Comparison of ENCODE assay signal across 8 cellular contexts in the genomic region with DNA sequence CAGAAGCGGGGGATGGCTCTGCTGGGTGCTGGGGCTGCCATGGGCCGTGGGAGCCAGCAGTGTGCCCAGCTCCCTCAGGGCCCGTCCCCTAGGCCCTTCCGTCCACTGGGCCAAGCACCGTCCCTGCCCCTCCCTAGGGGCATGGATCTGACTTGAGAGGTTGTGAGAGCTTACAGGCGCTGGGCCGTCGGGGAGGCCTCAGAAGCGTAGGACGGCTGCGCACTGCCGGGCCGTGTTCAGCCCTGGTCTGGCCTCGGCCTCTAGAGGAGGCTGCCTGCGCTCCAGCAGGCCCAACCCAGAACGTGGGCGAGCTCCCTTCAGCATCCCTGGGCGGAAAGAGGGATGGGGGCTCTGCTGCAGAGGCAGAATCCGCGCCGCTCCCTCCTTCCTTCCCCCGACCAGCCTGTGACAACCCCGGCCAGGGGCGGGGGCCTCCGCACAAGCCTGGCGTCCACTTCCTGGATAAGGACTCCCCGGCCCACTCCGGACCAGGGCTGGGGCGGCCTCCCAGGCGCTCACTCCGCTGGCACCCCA. TPM values are rescaled to one million over a fixed set of nuclear protein-coding genes. Genes with fewer than 3 reads are reported as not detected.
A peak's percentile ranks its signal among the peaks of the same experiment; 100 is the strongest.
DNase-seq lines count a peak whose midpoint lies in the region; ATAC-seq, FAIRE-seq and TF ChIP-seq lines count a peak whose summit lies in the region.

No MANE protein-coding gene starts in this region.

- CTCF ChIA-PET in A549 (lab: Yijun Ruan, JAX), result interaction anchor here (0.6 to 30.3 kb wide), 8 partner anchors 8 to 285 kb away, joined by 3 to 718 read pairs (median 5); a partner anchor contains a TSS

- 55% methylated on average over 15 of the region's 31 CpGs for WGBS in A549 (ENCODE audit: missing lambda C conversion rate)

- H3K27me3 ChIP-seq in Peyer's patch (no peaks in the 10 kb centered on the region), brain microvascular endothelial cell (replicated peaks) (no peaks in the 10 kb centered on the region)

- no peaks in the 10 kb centered on the region for H3K9me3 ChIP-seq in A549
- H3K9me3 ChIP-seq in Peyer's patch, result no peaks in the 10 kb centered on the region

- H3K27ac ChIP-seq in A549 (peak overlapping the region; percentile 97 to 98), Peyer's patch (peak overlapping the region; percentile 83 to 92 (median 89)), brain microvascular endothelial cell (peak overlapping the region; percentile 84)

- TF ChIP-seq EP300 in A549 (IDR thresholded peaks at IDR 0.05), result no peak

- DNase-seq in A549 (ENCODE audit: low read depth in 1 of 2, low spot score in 1 of 2) (peak; percentile 59 to 73), Peyer's patch (peak; percentile 49 to 73 (median 69)), brain microvascular endothelial cell (peak; percentile 68), iPS-NIHi11 (ENCODE audit: low spot score) (peak; percentile 70), amniotic stem cell (lab: John Stamatoyannopoulos, UW) (no peak)
- DNase-seq in stimulated activated CD4-positive, alpha-beta T cell treated with anti-CD3 and anti-CD28 coated beads, Interleukin-15, amount 100 ng/mL, for 24 hours, result peak; percentile 63

- peak overlapping the region; percentile 94 for H3K4me3 ChIP-seq in A549
- peak overlapping the region; percentile 77 for H3K4me3 ChIP-seq in GM12875 (ENCODE audit: low read depth, low read length)
- H3K4me3 ChIP-seq in Peyer's patch, result peak overlapping the region; percentile 62 to 98 (median 96)
- peak overlapping the region; percentile 53 for H3K4me3 ChIP-seq in brain microvascular endothelial cell (ENCODE audit: low read depth, low read length)

- TF ChIP-seq RAD21 in A549 (conservative IDR thresholded peaks at IDR 0.05 in 1 of 2, IDR thresholded peaks at IDR 0.05 in 1 of 2), result no peak

- H3K36me3 ChIP-seq in Peyer's patch (peaks cover 0 to 13% (median 0%) of the 10 kb centered on the region in 3 donors), brain microvascular endothelial cell (replicated peaks) (peaks cover 15% of the 10 kb centered on the region)

- peak overlapping the region; percentile 100 for H3K4me2 ChIP-seq in A549

- TF ChIP-seq CTCF in A549 (IDR thresholded peaks at IDR 0.05) (no peak), GM12875 (IDR thresholded peaks at IDR 0.05; ENCODE audit: borderline replicate concordance, insufficient read depth, low read depth, low read length) (no peak), Peyer's patch (IDR thresholded peaks at IDR 0.05) (no peak), brain microvascular endothelial cell (IDR thresholded peaks at IDR 0.05; ENCODE audit: low read depth, low read length, missing control alignments) (no peak)

- peaks cover 34% of the 10 kb centered on the region for H3K4me1 ChIP-seq in A549
- peaks cover 0 to 55% (median 23%) of the 10 kb centered on the region in 4 donors for H3K4me1 ChIP-seq in Peyer's patch

- TF ChIP-seq POLR2A in A549 (IDR thresholded peaks at IDR 0.05; ENCODE audit: low read length), result peak; percentile 33; the same call in 1 of the 2 replicates
- TF ChIP-seq POLR2A in Peyer's patch (IDR thresholded peaks at IDR 0.05), result no peak

- POLR2A ChIA-PET in A549 (lab: Yijun Ruan, JAX), result interaction anchor here (0.6 to 1.6 kb wide), 3 partner anchors 12 to 24 kb away, joined by 3 to 8 read pairs (median 6); a partner anchor contains a TSS

- no peak for FAIRE-seq in A549 (lab: Jason Lieb, UNC)

- ATAC-seq in A549, result peak; percentile 35 to 59
- peak; percentile 23 for ATAC-seq in HG02840 (IDR thresholded peaks at IDR 0.05; ENCODE audit: low FRiP score, unreplicated experiment)

- in situ Hi-C loops in brain microvascular endothelial cell (cut with HindIII; ENCODE audit: low pct_ligation_motif_present, low sequenced_read_pairs), result no loop called here

TF ChIP-seq in A549, 52 proteins besides CTCF, POLR2A, EP300 and RAD21:
- TF ChIP-seq HDAC2 (IDR thresholded peaks at IDR 0.05) (no peak), JUN (IDR thresholded peaks at IDR 0.05) (no peak), FOSL2 (IDR thresholded peaks at IDR 0.05) (no peak), FOSL2 (CRISPR knock-in tag; IDR thresholded peaks at IDR 0.05) (no peak), BHLHE40 (IDR thresholded peaks at IDR 0.05; ENCODE audit: low read depth, low read length) (no peak), CHD4 (IDR thresholded peaks at IDR 0.05; ENCODE audit: borderline replicate concordance) (no peak), CBX8 (IDR thresholded peaks at IDR 0.05) (no peak), EHMT2 (IDR thresholded peaks at IDR 0.05; ENCODE audit: low read depth) (no peak), ESRRA (IDR thresholded peaks at IDR 0.05; ENCODE audit: borderline replicate concordance, low read length) (no peak), RNF2 (IDR thresholded peaks at IDR 0.05; ENCODE audit: borderline replicate concordance, low read depth) (no peak), TFCP2L1 (CRISPR knock-in tag; IDR thresholded peaks at IDR 0.05) (no peak), FOXS1 (CRISPR knock-in tag; IDR thresholded peaks at IDR 0.05) (no peak)
- TF ChIP-seq, protein P1, sequence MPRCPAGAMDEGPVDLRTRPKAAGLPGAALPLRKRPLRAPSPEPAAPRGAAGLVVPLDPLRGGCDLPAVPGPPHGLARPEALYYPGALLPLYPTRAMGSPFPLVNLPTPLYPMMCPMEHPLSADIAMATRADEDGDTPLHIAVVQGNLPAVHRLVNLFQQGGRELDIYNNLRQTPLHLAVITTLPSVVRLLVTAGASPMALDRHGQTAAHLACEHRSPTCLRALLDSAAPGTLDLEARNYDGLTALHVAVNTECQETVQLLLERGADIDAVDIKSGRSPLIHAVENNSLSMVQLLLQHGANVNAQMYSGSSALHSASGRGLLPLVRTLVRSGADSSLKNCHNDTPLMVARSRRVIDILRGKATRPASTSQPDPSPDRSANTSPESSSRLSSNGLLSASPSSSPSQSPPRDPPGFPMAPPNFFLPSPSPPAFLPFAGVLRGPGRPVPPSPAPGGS (IDR thresholded peaks at IDR 0.05), result no peak
- TF ChIP-seq, protein P2, sequence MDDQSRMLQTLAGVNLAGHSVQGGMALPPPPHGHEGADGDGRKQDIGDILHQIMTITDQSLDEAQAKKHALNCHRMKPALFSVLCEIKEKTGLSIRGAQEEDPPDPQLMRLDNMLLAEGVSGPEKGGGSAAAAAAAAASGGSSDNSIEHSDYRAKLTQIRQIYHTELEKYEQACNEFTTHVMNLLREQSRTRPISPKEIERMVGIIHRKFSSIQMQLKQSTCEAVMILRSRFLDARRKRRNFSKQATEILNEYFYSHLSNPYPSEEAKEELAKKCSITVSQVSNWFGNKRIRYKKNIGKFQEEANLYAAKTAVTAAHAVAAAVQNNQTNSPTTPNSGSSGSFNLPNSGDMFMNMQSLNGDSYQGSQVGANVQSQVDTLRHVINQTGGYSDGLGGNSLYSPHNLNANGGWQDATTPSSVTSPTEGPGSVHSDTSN (IDR thresholded peaks at IDR 0.05), result no peak
TF ChIP-seq in A549: peak in this region for 0.

RNA-seq across cellular contexts. Expression of a gene that starts 0.7 kb away (rescaled TPM):
- polyA plus RNA-seq in A549 (2011; rRNA removed) (25.5 and 28.2 TPM in 2 replicates), A549 (2017; fragmentation: RNase III; extraction: RNeasy Plus Mini Kit Qiagen cat#74134 plus additional on column Dnase treatment) (42.3 to 54.3 TPM (median 47.6 TPM) in 3 replicates)
- polyA plus RNA-seq in A549 (2012; cell fraction: cytosol; rRNA removed), result 94.6 and 128 TPM in 2 replicates
- 84.2 and 86.7 TPM in 2 replicates for polyA plus RNA-seq in A549 (2012; cell fraction: nucleus; rRNA removed)
- polyA minus RNA-seq in A549 (2011; rRNA and poly(A)+ RNA removed), result 9.2 and 12.1 TPM in 2 replicates
- 10 to 100 TPM; 21.5 to 63.4 (median 44.7) TPM for total RNA-seq in Peyer's patch

RNA-seq across cellular contexts. Expression of a gene that starts 4.9 kb away (rescaled TPM):
- 13.5 and 17.9 TPM in 2 replicates for polyA plus RNA-seq in A549 (2011; rRNA removed)
- 23.5 and 28.8 TPM in 2 replicates for polyA plus RNA-seq in A549 (2012; cell fraction: cytosol; rRNA removed)
- 154 and 178 TPM in 2 replicates for polyA plus RNA-seq in A549 (2012; cell fraction: nucleus; rRNA removed)
- polyA plus RNA-seq in A549 (2017; fragmentation: RNase III; extraction: RNeasy Plus Mini Kit Qiagen cat#74134 plus additional on column Dnase treatment), result 17.5 to 20.5 TPM (median 19.2 TPM) in 3 replicates
- polyA minus RNA-seq in A549 (2011; rRNA and poly(A)+ RNA removed), result 8.0 and 10.6 TPM in 2 replicates
- 10 to 100 TPM; 19.4 to 58.6 (median 41.1) TPM for total RNA-seq in Peyer's patch

RNA-seq across cellular contexts. Expression of a gene that starts 23.7 kb away (rescaled TPM):
- polyA plus RNA-seq in A549 (2011; rRNA removed) (43.5 and 45.0 TPM in 2 replicates), A549 (2017; fragmentation: RNase III; extraction: RNeasy Plus Mini Kit Qiagen cat#74134 plus additional on column Dnase treatment) (82.1 to 83.0 TPM (median 82.2 TPM) in 3 replicates)
- polyA plus RNA-seq in A549 (2012; cell fraction: cytosol; rRNA removed), result 107 and 137 TPM in 2 replicates
- 39.6 and 44.6 TPM in 2 replicates for polyA plus RNA-seq in A549 (2012; cell fraction: nucleus; rRNA removed)
- 14.5 and 15.0 TPM in 2 replicates for polyA minus RNA-seq in A549 (2011; rRNA and poly(A)+ RNA removed)
- total RNA-seq in Peyer's patch, result 10 to 100 TPM in 3 of 4 donors, 1 to 10 TPM in 1; 8.7 to 17.6 (median 14.4) TPM

RNA-seq across cellular contexts. Expression of a gene that starts 23.9 kb away (rescaled TPM):
- polyA plus RNA-seq in A549 (2011; rRNA removed) (46.9 and 50.9 TPM in 2 replicates), A549 (2017; fragmentation: RNase III; extraction: RNeasy Plus Mini Kit Qiagen cat#74134 plus additional on column Dnase treatment) (45.6 to 51.8 TPM (median 47.6 TPM) in 3 replicates)
- polyA plus RNA-seq in A549 (2012; cell fraction: cytosol; rRNA removed), result 98.7 and 136 TPM in 2 replicates
- 55.0 and 57.9 TPM in 2 replicates for polyA plus RNA-seq in A549 (2012; cell fraction: nucleus; rRNA removed)
- polyA minus RNA-seq in A549 (2011; rRNA and poly(A)+ RNA removed), result 25.6 and 28.8 TPM in 2 replicates
- 1 to 10 TPM; 2.5 to 6.3 (median 3.3) TPM for total RNA-seq in Peyer's patch
